In the genomic region with DNA sequence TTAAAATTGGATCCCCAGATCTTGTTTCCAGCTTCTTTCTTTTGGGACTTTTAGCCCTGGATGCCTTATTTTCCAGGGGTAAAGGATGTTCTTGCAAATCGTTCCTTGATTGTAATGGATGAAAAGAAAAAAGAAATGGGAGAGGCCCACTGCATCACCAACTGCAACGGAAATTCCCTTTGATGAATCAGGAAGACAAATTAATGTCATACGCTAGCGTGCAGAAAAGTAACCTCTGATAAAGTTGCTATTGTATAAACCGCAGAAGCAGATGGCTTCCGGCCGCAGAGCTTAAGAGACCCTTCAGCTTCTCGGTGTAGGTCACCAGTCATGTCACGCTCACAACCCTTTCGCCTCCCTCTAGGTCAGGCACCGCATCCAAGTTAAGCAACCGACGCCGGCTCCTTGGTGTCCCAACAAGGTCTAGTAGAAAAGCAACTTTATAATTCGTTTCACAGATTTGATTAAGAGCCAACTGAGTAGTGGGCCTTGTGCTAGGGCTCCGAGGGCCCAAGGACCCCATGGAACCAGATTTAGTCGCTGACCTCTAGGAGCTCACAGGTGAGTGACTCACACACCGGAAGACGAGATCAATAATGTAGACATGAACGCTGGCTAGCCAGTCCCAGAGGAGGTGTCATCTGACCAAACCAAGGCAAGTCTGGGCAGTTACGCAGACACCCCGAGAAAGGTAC, we compare ENCODE assay signal across 8 cellular contexts. TPM values are rescaled to one million over a fixed set of nuclear protein-coding genes. Genes with fewer than 3 reads are reported as not detected.
DNase-seq lines count a peak whose midpoint lies in the region; ATAC-seq and TF ChIP-seq lines count a peak whose summit lies in the region.

No MANE protein-coding gene starts in this region.

- H3K36me3 ChIP-seq in SJSA1 (peaks cover 15% of the 10 kb centered on the region), heart left ventricle (no peaks in the 10 kb centered on the region), sigmoid colon (no peaks in the 10 kb centered on the region)

- H3K4me3 ChIP-seq in SJSA1 (peak overlapping the region; percentile 99), heart left ventricle (peak overlapping the region; percentile 78 to 100 (median 90)), sigmoid colon (peak overlapping the region; percentile 89 to 100 (median 99))

- TF ChIP-seq EP300 in sigmoid colon (IDR thresholded peaks at IDR 0.05): no peak

- DNase-seq in SJSA1 (ENCODE audit: low read depth in 1 of 2, low spot score in 2 of 2) (peak; percentile 81 to 83), heart left ventricle (peak; percentile 49 to 68 (median 62)), sigmoid colon (peak; percentile 87), GOT3 (lab: John Stamatoyannopoulos, UW) (no peak)

- H3K27me3 ChIP-seq in SJSA1 (replicated peaks) (no peaks in the 10 kb centered on the region), heart left ventricle (no peaks in the 10 kb centered on the region), sigmoid colon (no peaks in the 10 kb centered on the region)

- peak overlapping the region; percentile 100 for H3K27ac Mint-ChIP-seq in activated naive CD4-positive, alpha-beta T cell treated with anti-CD3 and anti-CD28 coated beads, Interleukin-2, amount 50 U/mL, for 24 hours

- H3K9me3 ChIP-seq in SJSA1 (replicated peaks) (no peaks in the 10 kb centered on the region), heart left ventricle (no peaks in the 10 kb centered on the region), sigmoid colon (no peaks in the 10 kb centered on the region)

- intact Hi-C loops in heart left ventricle (cut with DNase I) (loop anchor here in 9 of 10 donors (1.0 to 10.0 kb wide), 13 partner anchors 40 to 1253 kb away; a partner anchor contains a TSS), sigmoid colon (cut with DNase I) (loop anchor here (5.0 to 10.0 kb wide), 6 partner anchors 100 to 1255 kb away; a partner anchor contains a TSS)

- peak overlapping the region; percentile 100 for H3K4me3 Mint-ChIP-seq in activated naive CD4-positive, alpha-beta T cell treated with anti-CD3 and anti-CD28 coated beads, Interleukin-2, amount 50 U/mL, for 24 hours

- 0 to 1% (median 0%) methylated on average over 22 of the region's 22 CpGs for WGBS in heart left ventricle, 4 donors
- 0% methylated on average over 22 of the region's 22 CpGs for WGBS in sigmoid colon, 2 donors

- TF ChIP-seq CTCF in C4-2B (conservative IDR thresholded peaks at IDR 0.05) (no peak), heart left ventricle (IDR thresholded peaks at IDR 0.05) (no peak), sigmoid colon (IDR thresholded peaks at IDR 0.05) (no peak)

- ATAC-seq in GM19328 (IDR thresholded peaks at IDR 0.05; ENCODE audit: unreplicated experiment) (peak; percentile 43), HG03457 (IDR thresholded peaks at IDR 0.05; ENCODE audit: unreplicated experiment) (peak; percentile 44), heart left ventricle (peak in 1 of 4 donors; percentile 2)

- H3K4me1 ChIP-seq in SJSA1 (replicated peaks) (peaks cover 30% of the 10 kb centered on the region), heart left ventricle (peaks cover 5 to 76% (median 51%) of the 10 kb centered on the region in 12 donors), sigmoid colon (peaks cover 0 to 66% (median 55%) of the 10 kb centered on the region in 4 donors)

- peaks cover 64% of the 10 kb centered on the region for H3K4me1 Mint-ChIP-seq in activated naive CD4-positive, alpha-beta T cell treated with anti-CD3 and anti-CD28 coated beads, Interleukin-2, amount 50 U/mL, for 24 hours

- TF ChIP-seq POLR2A in heart left ventricle (IDR thresholded peaks at IDR 0.05) (no peak), sigmoid colon (IDR thresholded peaks at IDR 0.05) (peak; percentile 61 to 71)

- no peaks in the 10 kb centered on the region for H3K9me3 Mint-ChIP-seq in activated naive CD4-positive, alpha-beta T cell treated with anti-CD3 and anti-CD28 coated beads, Interleukin-2, amount 50 U/mL, for 24 hours

- H3K27me3 Mint-ChIP-seq in activated naive CD4-positive, alpha-beta T cell treated with anti-CD3 and anti-CD28 coated beads, Interleukin-2, amount 50 U/mL, for 24 hours: no peaks in the 10 kb centered on the region

- peaks cover 21% of the 10 kb centered on the region for H3K36me3 Mint-ChIP-seq in activated naive CD4-positive, alpha-beta T cell treated with anti-CD3 and anti-CD28 coated beads, Interleukin-2, amount 50 U/mL, for 24 hours

- H3K27ac ChIP-seq in C4-2B: peak overlapping the region; percentile 93
- H3K27ac ChIP-seq in SJSA1: peak overlapping the region; percentile 100
- H3K27ac ChIP-seq in heart left ventricle: peak overlapping the region; percentile 98 to 100 (median 99)
- peak overlapping the region; percentile 98 to 100 (median 100) for H3K27ac ChIP-seq in sigmoid colon

RNA-seq across cellular contexts. Expression of a gene that starts 1.3 kb away (rescaled TPM):
- 68.1 and 83.8 TPM in 2 replicates for total RNA-seq in SJSA1 (2014; rRNA removed; shearing (Covaris generic))
- total RNA-seq in heart left ventricle: 10 to 100 TPM; 53.4 to 67.0 (median 60.7) TPM
- 10 to 100 TPM; 11.2 to 41.4 TPM for polyA plus RNA-seq in heart left ventricle
- 10 to 100 TPM; 68.4 to 77.4 (median 74.0) TPM for total RNA-seq in sigmoid colon
- polyA plus RNA-seq in sigmoid colon: 10 to 100 TPM; 31.6 to 43.2 (median 34.2) TPM

RNA-seq across cellular contexts. Expression of a gene that starts 1.9 kb away (rescaled TPM):
- 4.0 and 4.9 TPM in 2 replicates for total RNA-seq in SJSA1 (2014; rRNA removed; shearing (Covaris generic))
- total RNA-seq in heart left ventricle (10 to 100 TPM in 1 of 9 donors, 1 to 10 TPM in 8; 2.6 to 19.8 (median 4.0) TPM), sigmoid colon (10 to 100 TPM in 1 of 4 donors, 1 to 10 TPM in 3; 4.8 to 11.4 (median 6.9) TPM)
- polyA plus RNA-seq in heart left ventricle (1 to 10 TPM; 1.8 to 2.8 TPM), sigmoid colon (10 to 100 TPM; 12.0 to 26.8 (median 13.6) TPM)

RNA-seq across cellular contexts. Expression of a gene that starts 44.9 kb away (rescaled TPM):
- 0.16 and 1.9 TPM in 2 replicates for total RNA-seq in SJSA1 (2014; rRNA removed; shearing (Covaris generic))
- total RNA-seq in heart left ventricle (1 to 10 TPM in 3 of 9 donors, under 1 TPM in 6; 0.71 to 1.5 (median 0.96) TPM), sigmoid colon (1 to 10 TPM; 1.2 to 1.8 (median 1.7) TPM)
- polyA plus RNA-seq in heart left ventricle (1 to 10 TPM in 1 of 2 donors, under 1 TPM in 1; 0.19 to 1.0 TPM), sigmoid colon (under 1 TPM in 1 of 3 donors, not detected in 2; 0.87 TPM)

Comparison
In these comparisons a context has a peak if more than half of its experiments do, and no peak if none do; other contexts are left out.
1. POLR2A ChIP-seq: peak in sigmoid colon (2 of 2); none in heart left ventricle (0 of 2).
2. Peak in every context shown above with its lines, with median percentiles within 50 percentile points of each other: H3K27ac ChIP-seq and H3K4me3 ChIP-seq.